8 cellular contexts compared by ENCODE assay signal in the genomic region with DNA sequence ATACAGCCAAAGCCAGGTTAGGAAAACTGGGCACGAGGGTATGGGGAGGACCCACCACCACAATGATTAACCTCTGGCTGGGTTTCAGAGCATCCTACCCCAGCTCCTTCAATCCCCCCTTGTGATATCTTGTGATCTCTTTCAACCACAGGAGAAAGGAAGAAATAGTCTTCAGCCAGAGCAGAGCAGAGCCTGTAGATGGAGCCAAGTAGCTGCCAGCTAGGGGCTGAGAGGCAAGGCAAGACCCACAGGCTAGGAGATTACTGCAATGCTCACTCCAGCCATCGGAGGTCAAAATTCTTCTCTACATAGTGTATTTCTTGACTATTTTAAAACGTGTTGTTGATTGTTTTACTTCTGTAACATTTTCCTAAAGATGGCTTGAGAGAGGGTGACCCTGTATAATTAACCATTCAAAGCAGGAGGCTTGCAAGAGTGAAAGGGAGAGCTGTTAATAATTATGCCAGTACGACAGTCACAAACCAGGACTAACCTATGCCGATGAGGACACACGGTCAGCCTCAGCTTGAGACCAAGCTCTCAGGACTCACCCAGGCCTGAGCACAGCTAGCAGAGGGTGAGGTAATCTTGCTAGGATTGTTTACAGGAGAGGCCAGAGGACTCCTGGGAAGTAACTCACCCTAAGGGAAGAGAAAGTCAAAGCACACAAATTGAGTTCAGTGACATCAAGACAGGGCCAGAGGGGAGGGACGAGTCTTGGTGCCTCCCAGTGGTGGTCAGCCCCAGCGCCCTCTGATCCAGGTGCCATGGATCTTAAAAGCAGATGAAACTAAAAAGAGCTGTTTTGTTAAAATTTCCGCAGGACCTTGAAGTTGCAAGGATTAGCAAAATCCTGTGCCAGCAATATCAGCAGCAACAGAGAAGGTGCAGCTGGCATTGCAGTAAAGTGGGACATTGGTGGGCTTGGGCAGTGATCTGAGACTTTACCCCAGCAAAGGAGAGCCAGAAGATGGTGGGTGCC. TPM values are rescaled to one million over a fixed set of nuclear protein-coding genes. Genes with fewer than 3 reads are reported as not detected.
A peak's percentile ranks its signal among the peaks of the same experiment; 100 is the strongest.
DNase-seq lines count a peak whose midpoint lies in the region; ATAC-seq and TF ChIP-seq lines count a peak whose summit lies in the region.

No MANE protein-coding gene starts in this region.

- H3K4me2 ChIP-seq in GM23338: no peak overlapping the region

- H3K27ac Mint-ChIP-seq in GM23338 (0 out of 2 replicates have a peak overlapping the region, but pooled peaks have one; percentile 18), WTC11 (peak overlapping the region; percentile 79), natural killer cell (no peak overlapping the region)

- peaks cover 5% of the 10 kb centered on the region for H3K27me3 Mint-ChIP-seq in GM23338 (ENCODE audit: insufficient read depth, low read depth, poor library complexity)
- H3K27me3 Mint-ChIP-seq in WTC11 (ENCODE audit: low read depth): no peaks in the 10 kb centered on the region
- peaks cover 0 to 7% of the 10 kb centered on the region in 2 donors for H3K27me3 Mint-ChIP-seq in natural killer cell (ENCODE audit: low read depth in 2 of 2)

- TF ChIP-seq CTCF in GM23338 (conservative IDR thresholded peaks at IDR 0.05; ENCODE audit: low read depth in 2 of 2) (peak; percentile 74 to 95), WTC11 (IDR thresholded peaks at IDR 0.05) (0 out of 2 replicates have a peak, but pooled peaks have one; percentile 10), natural killer cell (IDR thresholded peaks at IDR 0.05) (no peak)

- H3K9me3 Mint-ChIP-seq in GM23338 (no peaks in the 10 kb centered on the region), WTC11 (no peaks in the 10 kb centered on the region), natural killer cell (no peaks in the 10 kb centered on the region)

- CTCF ChIA-PET in WTC11 (lab: Charles Lee): interaction anchor here (0.6 to 3.6 kb wide), 32 partner anchors 8 to 968 kb away, joined by 3 to 71 read pairs (median 4); partner anchors contain the start of genes CDKN3 and CGRRF1

- intact Hi-C loops in natural killer cell (cut with micrococcal nuclease): no loop called here

- H3K36me3 Mint-ChIP-seq in GM23338 (ENCODE audit: low read depth) (no peaks in the 10 kb centered on the region), WTC11 (no peaks in the 10 kb centered on the region), natural killer cell (no peaks in the 10 kb centered on the region)

- H3K27me3 ChIP-seq in GM23338 (ENCODE audit: insufficient read depth): no peaks in the 10 kb centered on the region

- no peaks in the 10 kb centered on the region for H3K79me2 ChIP-seq in GM23338 (replicated peaks; ENCODE audit: insufficient read depth)

- H3K4me1 Mint-ChIP-seq in GM23338: peaks cover 59% of the 10 kb centered on the region
- H3K4me1 Mint-ChIP-seq in WTC11: peaks cover 72% of the 10 kb centered on the region
- peaks cover 0 to 4% of the 10 kb centered on the region in 2 donors for H3K4me1 Mint-ChIP-seq in natural killer cell

- DNase-seq in EH (ENCODE audit: low read depth) (peak; percentile 76), GM23338 (ENCODE audit: low spot score) (peak; percentile 83), NCI-H1105 treated with DMSO at 0.1 percent for 48 hours (lab: John Stamatoyannopoulos, UW) (peak; percentile 26), WTC11 (ENCODE audit: low spot score) (peak; percentile 46), fibroblast of peridontal ligament (ENCODE audit: extremely low read depth) (peak; percentile 79), natural killer cell (no peak), COLO668 (lab: John Stamatoyannopoulos, UW; ENCODE audit: unreplicated experiment) (no peak)

- peak overlapping the region; percentile 16; the same call in 1 of the 2 replicates for H3K27ac ChIP-seq in GM23338 (ENCODE audit: low read depth)

- H3K4me1 ChIP-seq in GM23338 (ENCODE audit: insufficient read depth): peaks cover 50% of the 10 kb centered on the region

- no peaks in the 10 kb centered on the region for H4K20me1 ChIP-seq in GM23338 (replicated peaks; ENCODE audit: insufficient read depth)

- peak overlapping the region; percentile 67; the same call in 1 of the 2 replicates for H2AFZ ChIP-seq in GM23338

- POLR2A ChIA-PET in WTC11 (lab: Charles Lee): interaction anchor here (0.6 to 1.5 kb wide), 3 partner anchors 27 to 31 kb away, joined by 3 to 7 read pairs (median 3); partner anchors contain the start of gene CDKN3

- no peak overlapping the region for H3K4me3 Mint-ChIP-seq in GM23338
- no peak overlapping the region for H3K4me3 Mint-ChIP-seq in WTC11
- no peak overlapping the region for H3K4me3 Mint-ChIP-seq in natural killer cell

- no peaks in the 10 kb centered on the region; the same call in 1 of the 2 replicates for H3K9me2 ChIP-seq in GM23338 (ENCODE audit: insufficient read depth)

- H3K4me3 ChIP-seq in GM23338: no peak overlapping the region

- peak; percentile 86 for ATAC-seq in GM23338
- peak; percentile 82 for ATAC-seq in WTC11
- peak; percentile 64 to 67 (median 67) for ATAC-seq in natural killer cell
- no peak for ATAC-seq in HG03196 (IDR thresholded peaks at IDR 0.05; ENCODE audit: unreplicated experiment)

- no peaks in the 10 kb centered on the region for H3F3A ChIP-seq in GM23338 (replicated peaks; ENCODE audit: low read depth)

- no peaks in the 10 kb centered on the region for H3K36me3 ChIP-seq in GM23338 (ENCODE audit: insufficient read depth)

TF ChIP-seq in GM23338, 12 proteins besides CTCF, POLR2A, EP300 and RAD21 (continues in another document):
- TF ChIP-seq STAT1 (IDR thresholded peaks at IDR 0.05; ENCODE audit: unreplicated experiment) (no peak), ETS1 (IDR thresholded peaks at IDR 0.05) (no peak), ZNF114 (CRISPR knock-in tag; IDR thresholded peaks at IDR 0.05) (peak; percentile 9; the same call in 1 of the 2 replicates)

TF ChIP-seq in WTC11, 78 proteins besides CTCF, POLR2A, EP300 and RAD21:
- TF ChIP-seq GABPB1 (CRISPR knock-in tag; IDR thresholded peaks at IDR 0.05) (peak; percentile 47; the same call in 1 of the 2 replicates), SMAD3 (CRISPR knock-in tag; IDR thresholded peaks at IDR 0.05; ENCODE audit: borderline replicate concordance) (no peak), RORB (CRISPR knock-in tag; IDR thresholded peaks at IDR 0.05) (0 out of 2 replicates have a peak, but pooled peaks have one; percentile 7), NFYB (CRISPR knock-in tag; conservative IDR thresholded peaks at IDR 0.05; ENCODE audit: low read depth) (no peak), ZNF263 (CRISPR knock-in tag; IDR thresholded peaks at IDR 0.05; ENCODE audit: low read depth) (no peak), GRHL2 (CRISPR knock-in tag; IDR thresholded peaks at IDR 0.05; ENCODE audit: insufficient replicate concordance, severe bottlenecking) (no peak), ATF3 (CRISPR knock-in tag; conservative IDR thresholded peaks at IDR 0.05) (no peak)

RNA-seq across cellular contexts. Expression of gene CDKN3, which starts 29.8 kb away (rescaled TPM):
- total RNA-seq in GM23338 (2014; rRNA removed; shearing (Covaris generic)): 36.3 and 61.7 TPM in 2 replicates
- polyA plus RNA-seq in GM23338 (2016; fragmentation: Nextera tagmentation; extraction: Ambion mirVana): 86.8 and 97.4 TPM in 2 replicates
- total RNA-seq in WTC11 (2021) (55.4 to 62.0 TPM (median 57.0 TPM) in 3 replicates), natural killer cell (1 to 10 TPM in 2 of 3 donors, under 1 TPM in 1; 0.89 to 3.0 (median 1.8) TPM)

Comparison
In these comparisons a context has a peak if more than half of its experiments do, and no peak if none do; other contexts are left out.
1. DNase-seq: peak in EH (single experiment), GM23338 (single experiment), NCI-H1105 treated with DMSO at 0.1 percent for 48 hours (single experiment), WTC11 (single experiment) and fibroblast of peridontal ligament (single experiment); none in natural killer cell (single experiment) and COLO668 (single experiment).
2. H3K27ac Mint-ChIP-seq: peak in GM23338 (single experiment) and WTC11 (single experiment); none in natural killer cell (0 of 2).